8 cellular contexts compared by ENCODE assay signal in the genomic region with DNA sequence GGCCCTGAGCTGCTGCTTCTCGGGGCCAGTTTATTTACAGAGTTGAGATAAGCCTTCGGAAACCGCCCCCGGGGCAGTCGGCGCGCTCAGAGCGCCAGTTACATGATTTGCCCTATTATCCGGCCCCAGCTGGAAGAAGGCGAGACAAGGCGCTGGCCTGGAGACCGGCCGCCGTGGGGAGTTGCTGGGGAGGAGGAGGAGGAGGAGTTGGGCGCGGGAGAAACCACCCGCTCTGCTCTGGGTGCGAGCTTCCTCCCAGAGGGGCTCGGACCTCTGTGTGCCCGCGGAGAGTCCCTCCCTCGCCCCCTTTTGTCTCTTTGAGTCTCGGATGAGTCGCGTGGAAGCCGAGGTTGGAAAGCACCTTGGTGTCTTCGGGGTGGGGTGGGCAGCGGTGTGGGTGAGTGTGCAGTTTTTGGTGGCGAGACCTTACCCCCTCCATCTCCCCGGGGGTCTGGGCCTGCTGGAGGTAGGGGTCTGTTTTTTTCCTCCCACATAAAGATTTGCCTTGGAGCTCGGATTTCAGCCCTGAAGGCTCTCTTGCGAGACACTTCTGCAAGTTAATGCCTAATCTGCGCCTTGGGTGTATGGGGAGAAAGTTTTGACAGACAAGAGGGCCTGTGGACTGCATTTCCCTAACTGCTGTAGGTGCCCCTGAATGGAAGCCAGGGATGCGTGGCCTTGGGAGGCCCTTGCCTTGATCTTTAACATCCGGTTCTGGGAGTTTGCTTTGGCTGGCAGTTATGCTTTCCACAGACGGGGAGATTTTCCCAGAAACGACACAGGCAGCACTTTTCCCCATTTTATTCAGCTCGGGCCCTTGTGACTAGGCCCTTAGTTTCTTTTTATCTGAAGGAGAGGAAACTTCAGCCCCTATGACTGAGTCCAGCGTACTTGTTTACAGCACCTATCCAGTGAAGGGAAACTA.
DNase-seq lines count a peak whose midpoint lies in the region; ATAC-seq and TF ChIP-seq lines count a peak whose summit lies in the region.

No MANE protein-coding gene starts in this region.

- peaks cover 63% of the 10 kb centered on the region for H3K79me2 ChIP-seq in PC-3 (ENCODE audit: low read length)

- H3F3A ChIP-seq in PC-3 (ENCODE audit: low read length, unreplicated experiment), result peaks cover 5% of the 10 kb centered on the region

- H3K4me2 ChIP-seq in PC-3 (ENCODE audit: low read length), result peak overlapping the region; percentile 98

- peak overlapping the region; percentile 83 for H3K4me3 Mint-ChIP-seq in activated naive CD8-positive, alpha-beta T cell treated with anti-CD3 and anti-CD28 coated beads, Interleukin-2, amount 50 U/mL, for 24 hours

- WGBS in right cardiac atrium, result 2% methylated on average over 39 of the region's 39 CpGs

- H3K36me3 ChIP-seq in PC-3 (ENCODE audit: low read depth, low read length), result no peaks in the 10 kb centered on the region

- no peaks in the 10 kb centered on the region for H3K27me3 Mint-ChIP-seq in activated naive CD8-positive, alpha-beta T cell treated with anti-CD3 and anti-CD28 coated beads, Interleukin-2, amount 50 U/mL, for 24 hours

- intact Hi-C loops in PC-3 (cut with micrococcal nuclease), result no loop called here
- intact Hi-C loops in right cardiac atrium (cut with DNase I), result loop anchor here in 3 of 4 donors (5.0 to 10.0 kb wide), 3 partner anchors 89 to 151 kb away; no protein-coding TSS in a partner anchor

- H3K27ac ChIP-seq in PC-3 (ENCODE audit: low read length), result peak overlapping the region; percentile 54
- H3K27ac ChIP-seq in right cardiac atrium (ENCODE audit: low read length), result peak overlapping the region; percentile 86

- peak overlapping the region; percentile 71 for H3K27ac Mint-ChIP-seq in activated naive CD8-positive, alpha-beta T cell treated with anti-CD3 and anti-CD28 coated beads, Interleukin-2, amount 50 U/mL, for 24 hours

- TSS peak; percentile 27 for BruUV-seq in PC-3 (replicated peaks; lab: Mats Ljungman, UMichigan)

- H3K9ac ChIP-seq in PC-3 (ENCODE audit: low read length), result peak overlapping the region; percentile 82

- peaks cover 59% of the 10 kb centered on the region for H3K4me1 ChIP-seq in PC-3 (ENCODE audit: insufficient read depth, low read length)
- peaks cover 9% of the 10 kb centered on the region for H3K4me1 ChIP-seq in right cardiac atrium (ENCODE audit: control insufficient read depth, insufficient read depth, low read length)

- peaks cover 41% of the 10 kb centered on the region for H3K4me1 Mint-ChIP-seq in activated naive CD8-positive, alpha-beta T cell treated with anti-CD3 and anti-CD28 coated beads, Interleukin-2, amount 50 U/mL, for 24 hours

- no peaks in the 10 kb centered on the region for H3K9me3 Mint-ChIP-seq in activated naive CD8-positive, alpha-beta T cell treated with anti-CD3 and anti-CD28 coated beads, Interleukin-2, amount 50 U/mL, for 24 hours

- peak overlapping the region; percentile 60 for H2AFZ ChIP-seq in PC-3 (ENCODE audit: low read length)

- peak; percentile 47 for DNase-seq in PC-3
- DNase-seq in activated naive CD8-positive, alpha-beta T cell treated with anti-CD3 and anti-CD28 coated beads, Interleukin-2, amount 50 U/mL, for 24 hours, result peak; percentile 42
- DNase-seq in right cardiac atrium, result peak; percentile 63 to 84 (median 80)
- peak; percentile 82 for DNase-seq in retina

- peak; percentile 18 for ATAC-seq in HG02588 (IDR thresholded peaks at IDR 0.05; ENCODE audit: unreplicated experiment)
- ATAC-seq in PC-3, result peak; percentile 10
- ATAC-seq in activated naive CD8-positive, alpha-beta T cell treated with anti-CD3 and anti-CD28 coated beads, Interleukin-2, amount 50 U/mL, for 24 hours, result peak; percentile 30
- ATAC-seq in right cardiac atrium, result peak; percentile 40 to 67
- no peak for ATAC-seq in HG03025 (IDR thresholded peaks at IDR 0.05; ENCODE audit: low FRiP score, unreplicated experiment)
- ATAC-seq in GM21515 (IDR thresholded peaks at IDR 0.05; ENCODE audit: unreplicated experiment), result no peak

- H3K9me3 ChIP-seq in PC-3 (ENCODE audit: low read length), result no peaks in the 10 kb centered on the region
- H3K9me3 ChIP-seq in right cardiac atrium (ENCODE audit: control insufficient read depth, low read length), result no peaks in the 10 kb centered on the region

- no peaks in the 10 kb centered on the region for H3K9me2 ChIP-seq in PC-3 (replicated peaks; ENCODE audit: low read length)

- no peaks in the 10 kb centered on the region for H3K27me3 ChIP-seq in PC-3 (ENCODE audit: low read length)
- no peaks in the 10 kb centered on the region for H3K27me3 ChIP-seq in right cardiac atrium (ENCODE audit: control insufficient read depth, insufficient read depth)

- no peaks in the 10 kb centered on the region for H3K36me3 Mint-ChIP-seq in activated naive CD8-positive, alpha-beta T cell treated with anti-CD3 and anti-CD28 coated beads, Interleukin-2, amount 50 U/mL, for 24 hours (ENCODE audit: low read depth)

- CTCF ChIA-PET in PC-3 (lab: Charles Lee), result interaction anchor here (1.0 to 1.6 kb wide), 3 partner anchors 52 to 156 kb away, joined by 3 to 6 read pairs (median 3); no protein-coding TSS in a partner anchor

- H3K4me3 ChIP-seq in GM08714 (ENCODE audit: low read length), result peak overlapping the region; percentile 83
- peak overlapping the region; percentile 86 for H3K4me3 ChIP-seq in PC-3 (ENCODE audit: low read length)
- H3K4me3 ChIP-seq in right cardiac atrium (ENCODE audit: low read length), result peak overlapping the region; percentile 65

- POLR2A ChIA-PET in PC-3 (lab: Charles Lee; ENCODE audit: unreplicated experiment), result interaction anchor here (0.6 kb wide), 2 partner anchors 94 to 1123 kb away, joined by 3 to 4 read pairs; no protein-coding TSS in a partner anchor

- H4K20me1 ChIP-seq in PC-3 (ENCODE audit: low read length), result peaks cover 33% of the 10 kb centered on the region; the same call in 1 of the 2 replicates

- no peak for TF ChIP-seq CTCF in PC-3 (conservative IDR thresholded peaks at IDR 0.05; ENCODE audit: low read depth, low read length)

Comparison
In these comparisons a context has a peak if more than half of its experiments do, and no peak if none do; other contexts are left out.
1. ATAC-seq: peak in HG02588 (single experiment), PC-3 (single experiment), activated naive CD8-positive, alpha-beta T cell treated with anti-CD3 and anti-CD28 coated beads, Interleukin-2, amount 50 U/mL, for 24 hours (single experiment) and right cardiac atrium (2 of 2); none in HG03025 (single experiment) and GM21515 (single experiment).
2. Peak in every context shown above with its lines, with median percentiles within 50 percentile points of each other: H3K4me3 ChIP-seq and DNase-seq.